In genomic region chr11:45894555-45895247, GRCh38 we compare ENCODE assay signal across 26 cellular contexts. TPM values are rescaled to one million over a fixed set of nuclear protein-coding genes. Genes with fewer than 3 reads are reported as not detected.
"Had no signal": no experiment of that assay in that cellular context is flagged by ENCODE, and none has a peak within 500 bp of the region (broad histone marks: within the 10 kb centered on the region; RNA-seq: fewer than 3 reads in every experiment).

No MANE protein-coding gene starts in this region.

- H3K36me3 ChIP-seq: brain microvascular endothelial cell, heart right ventricle, tibial artery, uterus had no signal

- H3K4me1 ChIP-seq: uterus had no signal

- H3K9me3 ChIP-seq: heart right ventricle, tibial artery, uterus had no signal

- H3K36me3 Mint-ChIP-seq: activated naive CD8-positive, alpha-beta T cell had no signal

- ATAC-seq: activated CD8-positive, alpha-beta T cell treated with anti-CD3 and anti-CD28 coated beads, Interleukin-2, amount 10 ng/mL, durations not matched to agents 7 days and 5 days; heart right ventricle; left lobe of liver; stimulated activated naive B cell treated with anti-CD40 and anti-IgM and Interleukin-4, amounts not matched to agents 10 μg/mL and 1 μg/mL and 100 μg/mL, for 72 hours had no signal

- H3K27ac ChIP-seq: brain microvascular endothelial cell, epithelial cell of prostate, heart right ventricle, parathyroid adenoma, tibial artery, uterus had no signal

- H3K27ac Mint-ChIP-seq: activated B cell treated with CpG ODN at 0.5 μM for 24 hours; activated CD8-positive, alpha-beta T cell treated with anti-CD3 and anti-CD28 coated beads, Interleukin-2, amount 10 ng/mL, durations not matched to agents 7 days and 5 days; activated naive CD8-positive, alpha-beta T cell; stimulated activated naive B cell treated with anti-CD40 and anti-IgM and Interleukin-4, amounts not matched to agents 10 μg/mL and 1 μg/mL and 100 μg/mL, for 72 hours; T-helper 2 cell treated with Interferon-gamma antibody and Interleukin-4, amounts not matched to agents 5 μg/mL and 100 μg/mL, for 36 hours had no signal

- DNase-seq: activated B cell treated with CpG ODN at 0.5 μM for 24 hours; activated CD4-positive, alpha-beta T cell treated with anti-CD3 and anti-CD28 coated beads for 48 hours; activated CD8-positive, alpha-beta memory T cell treated with anti-CD3 and anti-CD28 coated beads, Interleukin-2, amount 50 U/mL, for 4 hours; activated CD8-positive, alpha-beta T cell treated with anti-CD3 and anti-CD28 coated beads, Interleukin-2, amount 10 ng/mL, durations not matched to agents 7 days and 5 days; activated gamma-delta T cell treated with Interleukin-2 at 50 U/mL for 16 hours; activated T-cell treated with anti-CD3 and anti-CD28 coated beads, Interleukin-2, amount 50 U/mL, for 48 hours; amniotic stem cell; brain microvascular endothelial cell; cerebellar nuclear complex; effector memory CD4-positive, alpha-beta T cell; heart right ventricle; midbrain; stimulated activated CD4-positive, alpha-beta T cell treated with anti-CD3 and anti-CD28 coated beads, Interleukin-15, amount 100 ng/mL, for 24 hours; stimulated activated CD4-positive, alpha-beta T cell treated with anti-CD3 and anti-CD28 coated beads, Interleukin-4, amount 100 ng/mL, for 1 hour; stimulated activated naive B cell treated with anti-CD40 and anti-IgM and Interleukin-4, amounts not matched to agents 10 μg/mL and 1 μg/mL and 100 μg/mL, for 72 hours; tibial artery; uterus had no signal

- H3K9me3 Mint-ChIP-seq: activated B cell treated with CpG ODN at 0.5 μM for 24 hours; neural crest cell; stimulated activated naive B cell treated with anti-CD40 and anti-IgM and Interleukin-4, amounts not matched to agents 10 μg/mL and 1 μg/mL and 100 μg/mL, for 72 hours; T-helper 2 cell treated with Interferon-gamma antibody and Interleukin-4, amounts not matched to agents 5 μg/mL and 100 μg/mL, for 36 hours had no signal

- H3K4me3 ChIP-seq: heart right ventricle, tibial artery, uterus had no signal

- H2AFZ ChIP-seq: parathyroid adenoma had no signal

- H3K27me3 ChIP-seq: brain microvascular endothelial cell, uterus had no signal

- H3K4me3 Mint-ChIP-seq: activated B cell treated with CpG ODN at 0.5 μM for 24 hours; activated CD8-positive, alpha-beta T cell treated with anti-CD3 and anti-CD28 coated beads, Interleukin-2, amount 10 ng/mL, durations not matched to agents 7 days and 5 days; activated naive CD8-positive, alpha-beta T cell; neural crest cell; stimulated activated naive B cell treated with anti-CD40 and anti-IgM and Interleukin-4, amounts not matched to agents 10 μg/mL and 1 μg/mL and 100 μg/mL, for 72 hours; T-helper 2 cell treated with Interferon-gamma antibody and Interleukin-4, amounts not matched to agents 5 μg/mL and 100 μg/mL, for 36 hours had no signal

RNA-seq across cellular contexts. Expression of gene FREY1, which starts 12.4 kb away (rescaled TPM):
- polyA plus RNA-seq: fibroblast of lung had no signal

RNA-seq across cellular contexts. Expression of gene LARGE2, which starts 27.8 kb away (rescaled TPM):
- total RNA-seq: fibroblast of lung, lung microvascular endothelial cell, neural crest cell, skeletal muscle tissue had no signal
- polyA plus RNA-seq: fibroblast of lung had no signal
